In genomic region chr18:25352629-25353005, GRCh38 we compare ENCODE assay signal across 1 cellular context.
TF ChIP-seq lines count a peak whose summit lies in the region.

No MANE protein-coding gene starts in this region.

TF ChIP-seq in GM12878, 131 proteins besides CTCF, POLR2A, EP300 and RAD21 (continued from another document):
- TF ChIP-seq CEBPZ (IDR thresholded peaks at IDR 0.05; ENCODE audit: low read depth, low read length): no peak
